23 cellular contexts compared by ENCODE assay signal in the genomic region with DNA sequence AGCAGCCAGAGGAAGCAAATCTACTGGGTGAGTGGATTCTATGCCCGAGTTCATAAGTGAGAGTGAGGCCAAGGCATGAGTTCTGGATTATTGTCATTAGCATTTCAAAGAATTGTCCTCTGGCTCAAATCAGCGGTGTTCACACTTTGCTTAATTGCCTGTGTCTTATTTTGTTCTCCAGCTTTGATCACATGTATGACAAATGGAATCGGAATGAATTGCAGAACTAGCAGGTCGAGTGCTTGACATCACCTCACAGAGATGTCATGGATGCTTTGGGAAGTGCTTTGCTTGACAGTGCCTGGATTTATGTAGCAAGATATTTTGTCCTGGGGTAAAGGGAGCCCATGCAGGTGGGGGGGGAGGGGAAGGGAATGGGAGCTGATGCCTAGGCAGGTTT.
"Had no signal": no experiment of that assay in that cellular context is flagged by ENCODE, and none has a peak within 500 bp of the region (broad histone marks: within the 10 kb centered on the region; RNA-seq: fewer than 3 reads in every experiment).

No MANE protein-coding gene starts in this region.

- H3K27ac Mint-ChIP-seq: endodermal cell; naive thymus-derived CD4-positive, alpha-beta T cell; nephron progenitor cell; stimulated activated naive B cell treated with anti-CD40 and anti-IgM and Interleukin-4, amounts not matched to agents 10 μg/mL and 1 μg/mL and 100 μg/mL, for 72 hours had no signal

- DNase-seq: dermis blood vessel endothelial cell; effector CD4-positive, alpha-beta T cell; endodermal cell; heart left ventricle; hypothalamus; left cardiac atrium; left ventricle myocardium superior; mesenchymal stem cell; naive thymus-derived CD4-positive, alpha-beta T cell; nephron progenitor cell; retina; right lobe of liver; stimulated activated CD4-positive, alpha-beta T cell treated with anti-CD3 and anti-CD28 coated beads, Interleukin-2, amount 100 ng/mL, for 24 hours; stimulated activated CD4-positive, alpha-beta T cell treated with anti-CD3 and anti-CD28 coated beads, Interleukin-4, amount 100 ng/mL, for 4 hours; stimulated activated naive B cell treated with anti-CD40 and anti-IgM and Interleukin-4, amounts not matched to agents 10 μg/mL and 1 μg/mL and 100 μg/mL, for 72 hours; stimulated activated naive CD8-positive, alpha-beta T cell treated with anti-CD3 and anti-CD28 coated beads, Interleukin-15, amount 100 ng/mL, for 72 hours; transverse colon had no signal

- H3K36me3 Mint-ChIP-seq: stimulated activated naive B cell treated with anti-CD40 and anti-IgM and Interleukin-4, amounts not matched to agents 10 μg/mL and 1 μg/mL and 100 μg/mL, for 72 hours had no signal

- H3K4me1 Mint-ChIP-seq: central memory CD8-positive, alpha-beta T cell; naive thymus-derived CD4-positive, alpha-beta T cell; nephron progenitor cell; stimulated activated naive CD8-positive, alpha-beta T cell treated with anti-CD3 and anti-CD28 coated beads, Interleukin-15, amount 100 ng/mL, for 72 hours had no signal

- H3K27ac ChIP-seq: heart left ventricle, parathyroid adenoma, prostate gland, right lobe of liver, thoracic aorta, transverse colon had no signal

- H3K9me3 Mint-ChIP-seq: central memory CD8-positive, alpha-beta T cell; endodermal cell had no signal

- H3K36me3 ChIP-seq: heart left ventricle, prostate gland, right lobe of liver, thoracic aorta, transverse colon had no signal

- H3K4me3 Mint-ChIP-seq: central memory CD8-positive, alpha-beta T cell; endodermal cell; naive thymus-derived CD4-positive, alpha-beta T cell; nephron progenitor cell; stimulated activated naive B cell treated with anti-CD40 and anti-IgM and Interleukin-4, amounts not matched to agents 10 μg/mL and 1 μg/mL and 100 μg/mL, for 72 hours; stimulated activated naive CD8-positive, alpha-beta T cell treated with anti-CD3 and anti-CD28 coated beads, Interleukin-15, amount 100 ng/mL, for 72 hours had no signal

- ATAC-seq: esophagus mucosa; heart left ventricle; left cardiac atrium; left ventricle myocardium superior; naive thymus-derived CD4-positive, alpha-beta T cell; right lobe of liver; stimulated activated naive CD8-positive, alpha-beta T cell treated with anti-CD3 and anti-CD28 coated beads, Interleukin-15, amount 100 ng/mL, for 72 hours had no signal

- H3K27me3 ChIP-seq: right lobe of liver had no signal

- H3K4me3 ChIP-seq: heart left ventricle, lung, prostate gland, right lobe of liver, thoracic aorta, transverse colon had no signal

- H3K9me3 ChIP-seq: heart left ventricle, prostate gland, right lobe of liver, thoracic aorta, transverse colon had no signal

- H3K4me1 ChIP-seq: heart left ventricle, parathyroid adenoma, prostate gland, right lobe of liver, transverse colon had no signal
